ENCODE assay signal across 27 cellular contexts in the genomic region with DNA sequence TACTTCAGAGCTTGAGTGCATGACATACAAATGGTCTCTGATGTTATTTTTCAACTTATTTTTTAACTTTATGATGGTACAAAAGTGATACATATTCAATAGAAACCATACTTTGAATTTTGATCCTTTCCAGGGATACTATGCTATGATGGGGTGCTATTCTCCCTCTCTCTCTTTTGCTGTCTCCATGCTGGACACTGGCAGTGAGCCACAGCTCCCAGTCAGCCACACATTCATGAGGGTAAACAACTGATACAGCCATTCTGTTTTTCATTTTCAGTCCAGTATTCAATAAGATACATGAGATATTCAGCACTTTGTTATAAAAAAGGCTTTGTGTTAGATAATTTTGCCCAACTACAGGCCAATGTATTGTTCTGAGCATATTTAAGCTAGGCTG.
"Had no signal": no experiment of that assay in that cellular context is flagged by ENCODE, and none has a peak within 500 bp of the region (broad histone marks: within the 10 kb centered on the region; RNA-seq: fewer than 3 reads in every experiment).

No MANE protein-coding gene starts in this region.

- H3K4me1 ChIP-seq: stomach, suprapubic skin, testis, thyroid gland, tibial artery, upper lobe of left lung, upper lobe of right lung, uterus, vagina had no signal

- H3K27me3 ChIP-seq: stomach, suprapubic skin, testis, thyroid gland, tibial artery, tibial nerve, transverse colon, upper lobe of left lung, upper lobe of right lung, uterus, vagina had no signal

- H3K4me3 ChIP-seq: stomach, suprapubic skin, testis, thoracic aorta, thyroid gland, tibial artery, tibial nerve, transverse colon, upper lobe of left lung, upper lobe of right lung, uterus, vagina had no signal

- H3K4me1 Mint-ChIP-seq: stimulated activated effector memory CD8-positive, alpha-beta T cell treated with anti-CD3 and anti-CD28 coated beads, Interleukin-12 subunit alpha, Interleukin-12 subunit beta, amount 100 ng/mL, for 72 hours; stimulated activated memory B cell treated with anti-CD40 and anti-IgM and Interleukin-4, amounts not matched to agents 10 μg/mL and 1 μg/mL and 100 μg/mL, for 72 hours; stimulated activated naive B cell treated with anti-CD40 and anti-IgM and Interleukin-4, amounts not matched to agents 10 μg/mL and 1 μg/mL and 100 μg/mL, for 72 hours; stimulated activated naive CD8-positive, alpha-beta T cell treated with anti-CD3 and anti-CD28 coated beads, Interleukin-15, amount 100 ng/mL, for 72 hours had no signal

- H3K27me3 Mint-ChIP-seq: stimulated activated memory B cell treated with anti-CD40 and anti-IgM and Interleukin-4, amounts not matched to agents 10 μg/mL and 1 μg/mL and 100 μg/mL, for 72 hours; stimulated activated naive B cell treated with anti-CD40 and anti-IgM and Interleukin-4, amounts not matched to agents 10 μg/mL and 1 μg/mL and 100 μg/mL, for 72 hours; stimulated activated naive CD8-positive, alpha-beta T cell treated with anti-CD3 and anti-CD28 coated beads, Interleukin-15, amount 100 ng/mL, for 72 hours; stimulated activated naive CD8-positive, alpha-beta T cell treated with anti-CD3 and anti-CD28 coated beads, Interleukin-15, Interleukin-2, amounts not matched to agents 100 ng/mL and 50 ng/mL, for 24 hours had no signal

- H3K4me3 Mint-ChIP-seq: stimulated activated effector memory CD8-positive, alpha-beta T cell treated with anti-CD3 and anti-CD28 coated beads, Interleukin-12 subunit alpha, Interleukin-12 subunit beta, amount 100 ng/mL, for 72 hours; stimulated activated memory B cell treated with anti-CD40 and anti-IgM and Interleukin-4, amounts not matched to agents 10 μg/mL and 1 μg/mL and 100 μg/mL, for 72 hours; stimulated activated naive B cell treated with anti-CD40 and anti-IgM and Interleukin-4, amounts not matched to agents 10 μg/mL and 1 μg/mL and 100 μg/mL, for 72 hours; stimulated activated naive CD8-positive, alpha-beta T cell treated with anti-CD3 and anti-CD28 coated beads, Interleukin-15, amount 100 ng/mL, for 72 hours; stimulated activated naive CD8-positive, alpha-beta T cell treated with anti-CD3 and anti-CD28 coated beads, Interleukin-15, Interleukin-2, amounts not matched to agents 100 ng/mL and 50 ng/mL, for 24 hours; type B pancreatic cell had no signal

- DNase-seq: stimulated activated CD4-positive, alpha-beta T cell treated with anti-CD3 and anti-CD28 coated beads, Interleukin-2, amount 100 ng/mL, for 48 hours; stimulated activated CD4-positive, alpha-beta T cell treated with anti-CD3 and anti-CD28 coated beads, Interleukin-4, amount 100 ng/mL, for 1 hour; stimulated activated CD4-positive, alpha-beta T cell treated with anti-CD3 and anti-CD28 coated beads, Interleukin-4, amount 100 ng/mL, for 24 hours; stimulated activated CD4-positive, alpha-beta T cell treated with anti-CD3 and anti-CD28 coated beads, Interleukin-4, amount 100 ng/mL, for 4 hours; stimulated activated CD8-positive, alpha-beta memory T cell treated with anti-CD3 and anti-CD28 coated beads, Interleukin-4, amount 100 ng/mL, for 48 hours; stimulated activated naive B cell treated with anti-CD40 and anti-IgM and Interleukin-4, amounts not matched to agents 10 μg/mL and 1 μg/mL and 100 μg/mL, for 72 hours; stimulated activated naive CD4-positive, alpha-beta T cell; stimulated activated naive CD4-positive, alpha-beta T cell treated with Interleukin-2 at 50 U/mL for 16 hours; stimulated activated naive CD8-positive, alpha-beta T cell treated with anti-CD3 and anti-CD28 coated beads, Interleukin-15, amount 100 ng/mL, for 72 hours; stimulated activated naive CD8-positive, alpha-beta T cell treated with anti-CD3 and anti-CD28 coated beads, Interleukin-15, Interleukin-2, amounts not matched to agents 100 U/mL and 50 U/mL, for 24 hours; stomach; testis; thyroid gland; tibial artery; transverse colon; trophoblast cell; upper lobe of left lung; upper lobe of right lung; uterus had no signal

- H3K36me3 ChIP-seq: stomach, suprapubic skin, thoracic aorta, thyroid gland, tibial artery, tibial nerve, transverse colon, upper lobe of left lung, upper lobe of right lung, uterus, vagina had no signal

- H3K27ac ChIP-seq: stomach, suprapubic skin, testis, thoracic aorta, thyroid gland, tibial artery, transverse colon, upper lobe of left lung, upper lobe of right lung, uterus, vagina had no signal

- H3K27ac Mint-ChIP-seq: stimulated activated effector memory CD8-positive, alpha-beta T cell treated with anti-CD3 and anti-CD28 coated beads, Interleukin-12 subunit alpha, Interleukin-12 subunit beta, amount 100 ng/mL, for 72 hours; stimulated activated memory B cell treated with anti-CD40 and anti-IgM and Interleukin-4, amounts not matched to agents 10 μg/mL and 1 μg/mL and 100 μg/mL, for 72 hours; stimulated activated naive B cell treated with anti-CD40 and anti-IgM and Interleukin-4, amounts not matched to agents 10 μg/mL and 1 μg/mL and 100 μg/mL, for 72 hours; stimulated activated naive CD8-positive, alpha-beta T cell treated with anti-CD3 and anti-CD28 coated beads, Interleukin-15, amount 100 ng/mL, for 72 hours; stimulated activated naive CD8-positive, alpha-beta T cell treated with anti-CD3 and anti-CD28 coated beads, Interleukin-15, Interleukin-2, amounts not matched to agents 100 ng/mL and 50 ng/mL, for 24 hours; type B pancreatic cell had no signal

- ATAC-seq: stimulated activated effector memory CD8-positive, alpha-beta T cell treated with anti-CD3 and anti-CD28 coated beads, Interleukin-12 subunit alpha, Interleukin-12 subunit beta, amount 100 ng/mL, for 72 hours; stimulated activated memory B cell treated with anti-CD40 and anti-IgM and Interleukin-4, amounts not matched to agents 10 μg/mL and 1 μg/mL and 100 μg/mL, for 72 hours; stimulated activated naive B cell treated with anti-CD40 and anti-IgM and Interleukin-4, amounts not matched to agents 10 μg/mL and 1 μg/mL and 100 μg/mL, for 72 hours; stimulated activated naive CD8-positive, alpha-beta T cell treated with anti-CD3 and anti-CD28 coated beads, Interleukin-15, amount 100 ng/mL, for 72 hours; stimulated activated naive CD8-positive, alpha-beta T cell treated with anti-CD3 and anti-CD28 coated beads, Interleukin-15, Interleukin-2, amounts not matched to agents 100 U/mL and 50 U/mL, for 24 hours; upper lobe of right lung had no signal

- H3K36me3 Mint-ChIP-seq: stimulated activated effector memory CD8-positive, alpha-beta T cell treated with anti-CD3 and anti-CD28 coated beads, Interleukin-12 subunit alpha, Interleukin-12 subunit beta, amount 100 ng/mL, for 72 hours; stimulated activated memory B cell treated with anti-CD40 and anti-IgM and Interleukin-4, amounts not matched to agents 10 μg/mL and 1 μg/mL and 100 μg/mL, for 72 hours; stimulated activated naive B cell treated with anti-CD40 and anti-IgM and Interleukin-4, amounts not matched to agents 10 μg/mL and 1 μg/mL and 100 μg/mL, for 72 hours; type B pancreatic cell had no signal
